Comparison of ENCODE assay signal across 19 cellular contexts in the genomic region with DNA sequence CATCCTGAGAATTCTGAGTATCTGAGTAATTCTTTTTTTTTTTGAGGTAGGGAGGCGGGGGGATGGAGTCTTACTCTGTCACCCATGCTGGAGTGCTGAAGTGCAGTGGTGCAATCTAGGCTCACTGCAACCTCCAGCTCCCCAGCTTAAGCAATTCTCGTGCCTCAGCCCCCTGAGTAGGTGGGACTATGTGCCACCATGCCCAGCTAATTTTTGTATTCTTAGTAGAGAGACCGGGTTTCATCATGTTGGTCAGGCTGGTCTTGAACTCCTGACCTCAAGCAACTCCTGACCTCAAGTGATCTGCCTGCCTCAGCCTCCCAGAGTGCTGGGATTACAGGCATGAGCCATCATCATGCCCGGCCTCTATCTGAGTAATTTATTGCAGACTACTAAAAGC. TPM values are rescaled to one million over a fixed set of nuclear protein-coding genes. Genes with fewer than 3 reads are reported as not detected.
DNase-seq lines count a peak whose midpoint lies in the region; ATAC-seq lines count a peak whose summit lies in the region.
"Had no signal": no experiment of that assay in that cellular context is flagged by ENCODE, and none has a peak within 500 bp of the region (broad histone marks: within the 10 kb centered on the region; RNA-seq: fewer than 3 reads in every experiment).

No MANE protein-coding gene starts in this region.

- H3K9me3 ChIP-seq in HAP-1: no peaks in the 10 kb centered on the region
- H3K9me3 ChIP-seq: SJCRH30 had no signal

- H3K9me3 Mint-ChIP-seq in stimulated activated naive CD8-positive, alpha-beta T cell treated with anti-CD3 and anti-CD28 coated beads, Interleukin-15, Interleukin-2, amounts not matched to agents 100 ng/mL and 50 ng/mL, for 24 hours: no peaks in the 10 kb centered on the region
- H3K9me3 Mint-ChIP-seq in stimulated activated naive CD8-positive, alpha-beta T cell treated with anti-CD3 and anti-CD28 coated beads, Interleukin-15, amount 100 ng/mL, for 72 hours: no peaks in the 10 kb centered on the region

- H3K27me3 Mint-ChIP-seq in stimulated activated naive CD8-positive, alpha-beta T cell treated with anti-CD3 and anti-CD28 coated beads, Interleukin-15, Interleukin-2, amounts not matched to agents 100 ng/mL and 50 ng/mL, for 24 hours: no peaks in the 10 kb centered on the region
- no peaks in the 10 kb centered on the region for H3K27me3 Mint-ChIP-seq in stimulated activated naive CD8-positive, alpha-beta T cell treated with anti-CD3 and anti-CD28 coated beads, Interleukin-15, amount 100 ng/mL, for 72 hours

- intact Hi-C loops in left colon (cut with DNase I, micrococcal nuclease): loop anchor here in 1 of 2 donors (10.0 kb wide), 1 partner anchor 116 kb away; no protein-coding TSS in a partner anchor

- H3K27me3 ChIP-seq in HAP-1 (ENCODE audit: low read depth): no peaks in the 10 kb centered on the region
- H3K27me3 ChIP-seq: SJCRH30 had no signal

- in situ Hi-C loops in HAP-1 (cut with MboI; ENCODE audit: low sequenced_read_pairs): no loop called here

- peaks cover 97% of the 10 kb centered on the region for H3K36me3 ChIP-seq in HAP-1 (replicated peaks)

- peak overlapping the region; percentile 31 for H3K27ac Mint-ChIP-seq in stimulated activated naive CD8-positive, alpha-beta T cell treated with anti-CD3 and anti-CD28 coated beads, Interleukin-15, Interleukin-2, amounts not matched to agents 100 ng/mL and 50 ng/mL, for 24 hours
- no peak overlapping the region for H3K27ac Mint-ChIP-seq in stimulated activated naive CD8-positive, alpha-beta T cell treated with anti-CD3 and anti-CD28 coated beads, Interleukin-15, amount 100 ng/mL, for 72 hours

- peaks cover 24% of the 10 kb centered on the region for H3K4me1 Mint-ChIP-seq in stimulated activated naive CD8-positive, alpha-beta T cell treated with anti-CD3 and anti-CD28 coated beads, Interleukin-15, Interleukin-2, amounts not matched to agents 100 ng/mL and 50 ng/mL, for 24 hours (ENCODE audit: low read depth)
- H3K4me1 Mint-ChIP-seq in stimulated activated naive CD8-positive, alpha-beta T cell treated with anti-CD3 and anti-CD28 coated beads, Interleukin-15, amount 100 ng/mL, for 72 hours: peaks cover 34% of the 10 kb centered on the region

- H3K36me3 Mint-ChIP-seq in stimulated activated naive CD8-positive, alpha-beta T cell treated with anti-CD3 and anti-CD28 coated beads, Interleukin-15, Interleukin-2, amounts not matched to agents 100 ng/mL and 50 ng/mL, for 24 hours (ENCODE audit: low read depth): peaks cover 94% of the 10 kb centered on the region

- DNase-seq in stimulated activated naive CD8-positive, alpha-beta T cell treated with anti-CD3 and anti-CD28 coated beads, Interleukin-15, amount 100 ng/mL, for 72 hours: no peak
- DNase-seq in MV-4-11 (lab: John Stamatoyannopoulos, UW): peak; percentile 80
- DNase-seq in iris pigment epithelial cell (ENCODE audit: low read depth): peak; percentile 11
- DNase-seq in Ammon's horn (ENCODE audit: low spot score): no peak
- DNase-seq in left colon: no peak
- DNase-seq in HAP-1 (ENCODE audit: low spot score in 2 of 2): no peak
- DNase-seq: ACHN, COR-L47, DMS 273 treated with DMSO at 0.1 percent for 48 hours, DND-41, HCEC 1CT, KG1, NCI-H1092, NCI-H1436 treated with DMSO at 0.1 percent for 48 hours, NCI-H2029, NCI-H526, PC-3, SJCRH30 had no signal

- no peak overlapping the region for H3K4me3 ChIP-seq in HAP-1
- H3K4me3 ChIP-seq: SJCRH30 had no signal

- no peak overlapping the region for H3K4me3 Mint-ChIP-seq in stimulated activated naive CD8-positive, alpha-beta T cell treated with anti-CD3 and anti-CD28 coated beads, Interleukin-15, Interleukin-2, amounts not matched to agents 100 ng/mL and 50 ng/mL, for 24 hours
- H3K4me3 Mint-ChIP-seq in stimulated activated naive CD8-positive, alpha-beta T cell treated with anti-CD3 and anti-CD28 coated beads, Interleukin-15, amount 100 ng/mL, for 72 hours: no peak overlapping the region

- no peak for ATAC-seq in stimulated activated naive CD8-positive, alpha-beta T cell treated with anti-CD3 and anti-CD28 coated beads, Interleukin-15, amount 100 ng/mL, for 72 hours
- ATAC-seq in left colon: no peak
- ATAC-seq: PC-3 had no signal

- H3K4me1 ChIP-seq in HAP-1: peaks cover 18% of the 10 kb centered on the region
- H3K4me1 ChIP-seq: SJCRH30 had no signal

RNA-seq across cellular contexts. Expression of a gene that starts 19.3 kb away (rescaled TPM):
- total RNA-seq in left colon: 100 to 1,000 TPM; 176 to 228 TPM

RNA-seq across cellular contexts. Expression of a gene that starts 24.9 kb away (rescaled TPM):
- total RNA-seq in left colon: 1 to 10 TPM; 1.5 to 3.8 TPM

Comparison
In these comparisons a context has a peak if more than half of its experiments do, and no peak if none do; other contexts are left out.
1. DNase-seq: peak in MV-4-11 (single experiment) and iris pigment epithelial cell (single experiment); none in stimulated activated naive CD8-positive, alpha-beta T cell treated with anti-CD3 and anti-CD28 coated beads, Interleukin-15, amount 100 ng/mL, for 72 hours (0 of 2), Ammon's horn (single experiment), left colon (0 of 2) and HAP-1 (0 of 2).